Comparison of ENCODE assay signal across 8 cellular contexts in the genomic region with DNA sequence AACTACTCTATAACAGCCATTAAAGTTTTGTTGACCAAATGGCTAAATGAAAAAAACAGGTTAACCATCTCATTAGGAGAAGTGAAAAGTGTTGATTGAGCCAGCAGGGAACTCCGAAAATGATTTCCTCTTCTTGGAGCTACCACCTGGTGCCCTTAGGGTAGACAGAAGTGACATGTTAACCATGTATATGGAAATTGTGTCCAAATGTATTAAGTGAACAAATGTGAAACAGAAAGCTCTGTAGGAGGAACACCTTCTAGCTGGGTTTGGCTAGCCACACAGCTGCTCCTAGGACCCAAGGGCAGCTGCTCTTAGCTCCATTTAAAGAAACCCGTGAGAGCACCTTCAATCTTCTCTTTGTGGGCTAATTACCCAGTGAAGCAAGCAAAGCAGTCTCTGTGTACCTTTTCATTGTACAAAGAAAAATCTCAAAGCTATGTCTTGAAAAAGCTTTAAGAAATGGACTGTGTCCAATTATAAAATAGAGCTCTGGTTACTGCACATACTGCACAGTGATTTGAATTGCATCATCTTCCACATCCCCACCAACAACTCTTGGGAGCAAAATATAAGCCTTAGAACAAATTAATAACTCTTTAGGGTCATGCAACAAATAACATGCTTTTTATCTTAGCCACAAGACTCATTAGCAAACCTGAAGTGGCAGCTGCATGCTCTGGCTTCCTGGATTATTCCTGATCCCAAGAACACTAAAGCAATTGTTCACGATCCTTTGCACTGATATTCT. TPM values are rescaled to one million over a fixed set of nuclear protein-coding genes. Genes with fewer than 3 reads are reported as not detected.
A peak's percentile ranks its signal among the peaks of the same experiment; 100 is the strongest.
DNase-seq lines count a peak whose midpoint lies in the region; ATAC-seq and TF ChIP-seq lines count a peak whose summit lies in the region.

No MANE protein-coding gene starts in this region.

- no peaks in the 10 kb centered on the region for H3K9me3 ChIP-seq in BE2C

- peak; percentile 95 for ATAC-seq in GM21423 (IDR thresholded peaks at IDR 0.05; ENCODE audit: unreplicated experiment)
- ATAC-seq in HG03439 (IDR thresholded peaks at IDR 0.05; ENCODE audit: unreplicated experiment): peak; percentile 89

- peak overlapping the region in 1 of 2 donors; percentile 9 for H3K27ac ChIP-seq in coronary artery

- DNase-seq in GM10266 (ENCODE audit: extremely low spot score) (peak; percentile 17), coronary artery (ENCODE audit: low spot score) (no peak), SK-N-DZ (ENCODE audit: low spot score) (no peak), BE2C (no peak), LoVo (ENCODE audit: low spot score) (no peak), AG08395 (ENCODE audit: low spot score) (no peak)

- no peaks in the 10 kb centered on the region; the same call in 1 of the 2 replicates for H3K4me1 ChIP-seq in BE2C

- H3K36me3 ChIP-seq in BE2C: no peaks in the 10 kb centered on the region

- H3K27me3 ChIP-seq in BE2C: no peaks in the 10 kb centered on the region

- H3K4me3 ChIP-seq in coronary artery (peak overlapping the region; percentile 35), BE2C (ENCODE audit: low read depth, low read length) (no peak overlapping the region)

- TF ChIP-seq CTCF in GM10266 (IDR thresholded peaks at IDR 0.05; ENCODE audit: control insufficient read depth, insufficient read depth, low read depth, missing control alignments) (no peak), coronary artery (IDR thresholded peaks at IDR 0.05) (no peak), BE2C (IDR thresholded peaks at IDR 0.05; ENCODE audit: low read depth, low read length) (no peak)

RNA-seq across cellular contexts. Expression of a gene that starts 59.2 kb away (rescaled TPM):
- polyA plus RNA-seq in SK-N-DZ (2014; cell fraction: cytosol; rRNA removed): 4.0 and 4.3 TPM in 2 replicates
- 1.9 and 2.5 TPM in 2 replicates for polyA plus RNA-seq in SK-N-DZ (2014; cell fraction: nucleus; rRNA removed)
- 1.4 TPM for polyA plus RNA-seq in BE2C (2012; ENCODE audit: insufficient read depth, insufficient read length, low read depth)
